Comparison of ENCODE assay signal across 21 cellular contexts in the genomic region with DNA sequence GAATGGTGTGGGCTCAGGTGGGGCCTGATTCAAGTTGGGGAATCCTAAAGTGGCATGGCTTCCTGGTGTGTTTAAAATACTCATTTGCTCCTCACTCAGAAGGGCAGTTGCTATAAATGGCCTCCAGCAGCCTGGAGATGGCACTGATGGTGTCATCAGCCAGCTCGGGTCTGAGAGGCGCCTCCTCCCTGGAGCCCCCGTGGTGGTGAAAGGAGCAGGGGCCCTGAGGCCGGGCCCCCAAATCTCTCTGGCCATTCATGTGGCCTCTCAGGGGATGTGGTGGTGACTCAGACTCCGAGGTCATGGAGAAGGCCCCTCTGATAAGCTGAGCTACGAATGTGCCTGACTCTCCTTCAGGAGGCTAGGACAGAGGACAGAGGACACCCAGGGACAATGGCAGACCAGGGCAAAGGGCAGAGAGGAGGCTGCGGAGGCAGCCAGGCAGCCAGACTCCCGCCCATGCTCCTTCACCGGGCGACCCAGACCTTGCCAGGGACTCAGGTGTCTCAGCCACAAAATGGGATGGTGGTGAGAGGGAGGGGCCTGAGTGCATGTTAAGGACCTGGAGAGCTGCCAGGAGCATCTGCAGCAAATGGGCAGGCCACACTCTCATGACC.
"Had no signal": no experiment of that assay in that cellular context is flagged by ENCODE, and none has a peak within 500 bp of the region (broad histone marks: within the 10 kb centered on the region; RNA-seq: fewer than 3 reads in every experiment).

No MANE protein-coding gene starts in this region.

- H3K36me3 Mint-ChIP-seq: activated naive CD4-positive, alpha-beta T cell treated with anti-CD3 and anti-CD28 coated beads, Interleukin-2, amount 50 U/mL, for 72 hours; memory B cell had no signal

- H3K27ac ChIP-seq: body of pancreas, colonic mucosa, pancreas, VCaP had no signal

- H3K27ac Mint-ChIP-seq: activated T-cell treated with anti-CD3 and anti-CD28 coated beads, Interleukin-2, amount 50 U/mL, for 72 hours; memory B cell; naive B cell had no signal

- ATAC-seq: activated naive CD4-positive, alpha-beta T cell treated with anti-CD3 and anti-CD28 coated beads, Interleukin-2, amount 50 U/mL, for 72 hours; activated T-cell treated with anti-CD3 and anti-CD28 coated beads, Interleukin-2, amount 50 U/mL, for 72 hours; body of pancreas; left lobe of liver; mucosa of descending colon; pancreas had no signal

- H3K36me3 ChIP-seq: colonic mucosa, pancreas had no signal

- DNase-seq: activated CD4-positive, alpha-beta T cell treated with anti-CD3 and anti-CD28 coated beads for 1 hour; activated CD8-positive, alpha-beta memory T cell treated with anti-CD3 and anti-CD28 coated beads for 24 hours; activated effector memory CD4-positive, alpha-beta T cell treated with anti-CD3 and anti-CD28 coated beads, Interleukin-2, amount 50 U/mL, for 16 hours; activated T-cell treated with anti-CD3 and anti-CD28 coated beads, Interleukin-2, amount 50 U/mL, for 72 hours; body of pancreas; central memory CD4-positive, alpha-beta T cell; colonic mucosa; foreskin melanocyte; naive B cell; stimulated activated CD4-positive, alpha-beta T cell treated with anti-CD3 and anti-CD28 coated beads, Interleukin-12 subunit alpha, Interleukin-12 subunit beta, amount 100 ng/mL, for 4 hours; stimulated activated CD4-positive, alpha-beta T cell treated with anti-CD3 and anti-CD28 coated beads, Interleukin-1b, Interleukin-23, amount 100 ng/mL, for 48 hours; stimulated activated CD8-positive, alpha-beta memory T cell treated with anti-CD3 and anti-CD28 coated beads, Interleukin-4, amount 100 ng/mL, for 48 hours; stimulated activated naive CD4-positive, alpha-beta T cell; T-helper 2 cell had no signal

- H3K9me3 ChIP-seq: body of pancreas, colonic mucosa, mucosa of descending colon, pancreas had no signal

- H3K27me3 ChIP-seq: body of pancreas, colonic mucosa, pancreas had no signal

- H3K4me3 ChIP-seq: body of pancreas, colonic mucosa, mucosa of descending colon, pancreas had no signal

- H3K4me1 ChIP-seq: body of pancreas, colonic mucosa, pancreas had no signal

- FAIRE-seq: keratinocyte, pancreas had no signal

- H3K9me3 Mint-ChIP-seq: activated naive CD4-positive, alpha-beta T cell treated with anti-CD3 and anti-CD28 coated beads, Interleukin-2, amount 50 U/mL, for 72 hours; activated T-cell treated with anti-CD3 and anti-CD28 coated beads, Interleukin-2, amount 50 U/mL, for 72 hours had no signal

- H3K4me3 Mint-ChIP-seq: activated T-cell treated with anti-CD3 and anti-CD28 coated beads, Interleukin-2, amount 50 U/mL, for 72 hours; memory B cell; naive B cell had no signal

- H3K4me1 Mint-ChIP-seq: memory B cell, naive B cell had no signal
